ENCODE assay signal across 26 cellular contexts in the genomic region with DNA sequence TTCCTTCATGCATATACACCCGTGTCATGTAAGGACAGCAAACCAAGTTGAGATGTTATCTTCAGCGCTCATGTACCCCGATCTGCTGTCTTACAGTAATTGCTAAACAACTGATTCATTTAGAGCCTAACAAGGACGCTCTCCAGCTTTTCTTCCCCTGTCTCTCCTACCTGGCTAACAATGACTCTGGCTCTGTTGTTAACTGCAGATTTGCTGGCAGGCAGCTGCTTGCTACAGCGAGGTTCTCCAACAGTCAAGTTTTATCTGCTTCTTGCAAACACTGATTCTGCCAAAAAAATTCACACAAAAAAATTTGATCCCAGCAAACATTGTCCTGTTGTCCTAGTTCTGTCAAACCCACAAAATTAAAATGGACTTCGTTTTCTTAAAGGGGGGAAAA.
"Had no signal": no experiment of that assay in that cellular context is flagged by ENCODE, and none has a peak within 500 bp of the region (broad histone marks: within the 10 kb centered on the region; RNA-seq: fewer than 3 reads in every experiment).

No MANE protein-coding gene starts in this region.

- H3K27ac ChIP-seq: brain microvascular endothelial cell, cardiac muscle cell, PC-9 had no signal

- ATAC-seq: activated T-cell treated with anti-CD3 and anti-CD28 coated beads, Interleukin-2, amount 50 U/mL, for 4 hours; T-helper 17 cell had no signal

- H3K27me3 ChIP-seq: brain microvascular endothelial cell, cardiac muscle cell had no signal

- H3K36me3 Mint-ChIP-seq: activated naive CD8-positive, alpha-beta T cell had no signal

- H3K27ac Mint-ChIP-seq: activated B cell treated with CpG ODN at 0.5 μM for 24 hours; activated CD4-positive, alpha-beta T cell treated with anti-CD3 and anti-CD28 coated beads, Interleukin-2, amount 10 ng/mL, durations not matched to agents 24 days and 14 days; activated naive CD4-positive, alpha-beta T cell treated with anti-CD3 and anti-CD28 coated beads for 36 hours; activated naive CD8-positive, alpha-beta T cell; T-helper 17 cell had no signal

- H3K4me3 Mint-ChIP-seq: activated B cell treated with CpG ODN at 0.5 μM for 24 hours; activated CD4-positive, alpha-beta T cell treated with anti-CD3 and anti-CD28 coated beads, Interleukin-2, amount 10 ng/mL, durations not matched to agents 24 days and 14 days; activated naive CD4-positive, alpha-beta T cell treated with anti-CD3 and anti-CD28 coated beads for 36 hours; activated naive CD8-positive, alpha-beta T cell; activated T-cell treated with anti-CD3 and anti-CD28 coated beads, Interleukin-2, amount 50 U/mL, for 4 hours; T-helper 17 cell had no signal

- H2AFZ ChIP-seq: PC-9 had no signal

- H3K4me2 ChIP-seq: PC-9 had no signal

- H3K9me3 Mint-ChIP-seq: activated B cell treated with CpG ODN at 0.5 μM for 24 hours; activated CD4-positive, alpha-beta T cell treated with anti-CD3 and anti-CD28 coated beads, Interleukin-2, amount 10 ng/mL, durations not matched to agents 24 days and 14 days; activated naive CD4-positive, alpha-beta T cell treated with anti-CD3 and anti-CD28 coated beads for 36 hours; activated T-cell treated with anti-CD3 and anti-CD28 coated beads, Interleukin-2, amount 50 U/mL, for 4 hours had no signal

- H3K4me3 ChIP-seq: cardiac muscle cell, PC-9 had no signal

- DNase-seq: activated B cell treated with CpG ODN at 0.5 μM for 24 hours; activated CD4-positive, alpha-beta T cell treated with anti-CD3 and anti-CD28 coated beads for 1 hour; activated CD4-positive, alpha-beta T cell treated with anti-CD3 and anti-CD28 coated beads, Interleukin-2, amount 10 ng/mL, durations not matched to agents 24 days and 14 days; activated CD4-positive, alpha-beta T cell treated with anti-CD3 and anti-CD28 coated beads, Interleukin-2, amount 50 U/mL, for 48 hours; activated CD8-positive, alpha-beta memory T cell treated with anti-CD3 and anti-CD28 coated beads for 24 hours; activated gamma-delta T cell; activated naive CD4-positive, alpha-beta T cell treated with anti-CD3 and anti-CD28 coated beads for 36 hours; activated T-cell treated with anti-CD3 and anti-CD28 coated beads, Interleukin-2, amount 50 U/mL, for 4 hours; brain microvascular endothelial cell; cerebellar nuclear complex; MM.1S; NCI-H1105; NCI-H1436; NCI-H1694 treated with DMSO at 0.1 percent for 48 hours; NCI-H2029 treated with DMSO at 0.1 percent for 48 hours; NCI-H2171; NCI-H2227 treated with DMSO at 0.1 percent for 48 hours; NCI-H446 treated with DMSO at 0.1 percent for 48 hours; NCI-H524 treated with DMSO at 0.1 percent for 48 hours; NCI-H82; PC-9; SHP77 treated with DMSO at 0.1 percent for 48 hours; T-helper 17 cell; T-helper 9 cell had no signal

- H3K4me1 Mint-ChIP-seq: activated B cell treated with CpG ODN at 0.5 μM for 24 hours; activated CD4-positive, alpha-beta T cell treated with anti-CD3 and anti-CD28 coated beads, Interleukin-2, amount 10 ng/mL, durations not matched to agents 24 days and 14 days had no signal

- H3K36me3 ChIP-seq: brain microvascular endothelial cell, cardiac muscle cell had no signal
